1 cellular context compared by ENCODE assay signal in the genomic region with DNA sequence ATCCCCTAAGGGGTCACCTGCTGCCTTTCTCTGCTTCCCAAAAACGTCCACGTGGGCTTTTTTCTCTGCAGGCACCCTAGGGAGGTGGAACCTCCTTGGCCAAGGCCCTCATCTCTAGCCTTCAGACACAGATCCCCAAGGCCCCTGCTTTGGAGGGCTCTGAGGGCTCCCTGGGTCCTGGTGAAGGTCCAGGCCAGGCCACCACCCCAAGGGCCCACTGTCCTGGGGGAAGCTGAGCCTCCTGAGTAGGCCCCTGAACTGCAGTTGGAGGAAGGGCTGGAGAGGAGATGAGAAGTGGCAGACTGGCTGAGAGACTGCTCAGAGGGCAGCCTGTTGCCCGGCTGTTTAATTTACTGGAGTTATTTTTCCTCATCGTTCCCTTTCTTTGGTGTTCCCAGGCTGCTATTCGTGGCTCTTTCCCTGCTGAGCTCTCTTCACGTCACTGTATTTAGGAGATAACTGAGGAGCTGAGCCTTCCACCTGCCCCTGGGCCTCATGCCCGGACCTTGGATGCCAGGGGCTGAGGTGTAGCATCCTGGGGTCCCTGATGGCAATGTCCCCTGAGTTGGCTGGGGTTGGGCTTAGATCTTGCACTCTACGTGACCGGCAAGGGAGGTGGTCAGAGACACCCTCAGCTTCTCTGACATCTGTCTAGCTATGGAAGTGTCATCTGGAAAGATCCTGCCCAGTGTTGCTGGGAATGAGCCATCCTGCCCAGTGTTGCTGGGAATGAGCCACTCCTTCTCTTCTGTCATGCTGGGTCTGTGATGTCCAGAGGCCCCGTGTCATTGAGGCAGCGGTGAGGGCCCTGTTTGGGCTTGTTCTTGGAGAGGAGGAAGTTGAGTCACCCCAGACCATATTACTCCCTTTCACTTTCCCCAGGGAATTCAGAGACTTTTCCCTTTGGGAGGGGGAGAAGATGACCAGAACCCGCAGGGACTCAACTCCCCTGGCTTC.
TF ChIP-seq lines count a peak whose summit lies in the region.

No MANE protein-coding gene starts in this region.

TF ChIP-seq in GM12878, 131 proteins besides CTCF, POLR2A, EP300 and RAD21 (continued from another document):
- TF ChIP-seq, protein P1, sequence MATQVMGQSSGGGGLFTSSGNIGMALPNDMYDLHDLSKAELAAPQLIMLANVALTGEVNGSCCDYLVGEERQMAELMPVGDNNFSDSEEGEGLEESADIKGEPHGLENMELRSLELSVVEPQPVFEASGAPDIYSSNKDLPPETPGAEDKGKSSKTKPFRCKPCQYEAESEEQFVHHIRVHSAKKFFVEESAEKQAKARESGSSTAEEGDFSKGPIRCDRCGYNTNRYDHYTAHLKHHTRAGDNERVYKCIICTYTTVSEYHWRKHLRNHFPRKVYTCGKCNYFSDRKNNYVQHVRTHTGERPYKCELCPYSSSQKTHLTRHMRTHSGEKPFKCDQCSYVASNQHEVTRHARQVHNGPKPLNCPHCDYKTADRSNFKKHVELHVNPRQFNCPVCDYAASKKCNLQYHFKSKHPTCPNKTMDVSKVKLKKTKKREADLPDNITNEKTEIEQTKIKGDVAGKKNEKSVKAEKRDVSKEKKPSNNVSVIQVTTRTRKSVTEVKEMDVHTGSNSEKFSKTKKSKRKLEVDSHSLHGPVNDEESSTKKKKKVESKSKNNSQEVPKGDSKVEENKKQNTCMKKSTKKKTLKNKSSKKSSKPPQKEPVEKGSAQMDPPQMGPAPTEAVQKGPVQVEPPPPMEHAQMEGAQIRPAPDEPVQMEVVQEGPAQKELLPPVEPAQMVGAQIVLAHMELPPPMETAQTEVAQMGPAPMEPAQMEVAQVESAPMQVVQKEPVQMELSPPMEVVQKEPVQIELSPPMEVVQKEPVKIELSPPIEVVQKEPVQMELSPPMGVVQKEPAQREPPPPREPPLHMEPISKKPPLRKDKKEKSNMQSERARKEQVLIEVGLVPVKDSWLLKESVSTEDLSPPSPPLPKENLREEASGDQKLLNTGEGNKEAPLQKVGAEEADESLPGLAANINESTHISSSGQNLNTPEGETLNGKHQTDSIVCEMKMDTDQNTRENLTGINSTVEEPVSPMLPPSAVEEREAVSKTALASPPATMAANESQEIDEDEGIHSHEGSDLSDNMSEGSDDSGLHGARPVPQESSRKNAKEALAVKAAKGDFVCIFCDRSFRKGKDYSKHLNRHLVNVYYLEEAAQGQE (IDR thresholded peaks at IDR 0.05; ENCODE audit: low read depth, low read length): no peak
- TF ChIP-seq CHD2 (IDR thresholded peaks at IDR 0.05; ENCODE audit: borderline replicate concordance, low read depth, low read length) (no peak), NFXL1 (IDR thresholded peaks at IDR 0.05; ENCODE audit: borderline replicate concordance) (no peak)
- TF ChIP-seq, protein P2, sequence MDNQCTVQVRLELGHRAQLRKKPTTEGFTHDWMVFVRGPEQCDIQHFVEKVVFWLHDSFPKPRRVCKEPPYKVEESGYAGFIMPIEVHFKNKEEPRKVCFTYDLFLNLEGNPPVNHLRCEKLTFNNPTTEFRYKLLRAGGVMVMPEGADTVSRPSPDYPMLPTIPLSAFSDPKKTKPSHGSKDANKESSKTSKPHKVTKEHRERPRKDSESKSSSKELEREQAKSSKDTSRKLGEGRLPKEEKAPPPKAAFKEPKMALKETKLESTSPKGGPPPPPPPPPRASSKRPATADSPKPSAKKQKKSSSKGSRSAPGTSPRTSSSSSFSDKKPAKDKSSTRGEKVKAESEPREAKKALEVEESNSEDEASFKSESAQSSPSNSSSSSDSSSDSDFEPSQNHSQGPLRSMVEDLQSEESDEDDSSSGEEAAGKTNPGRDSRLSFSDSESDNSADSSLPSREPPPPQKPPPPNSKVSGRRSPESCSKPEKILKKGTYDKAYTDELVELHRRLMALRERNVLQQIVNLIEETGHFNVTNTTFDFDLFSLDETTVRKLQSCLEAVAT (IDR thresholded peaks at IDR 0.05): no peak
